1 cellular context compared by ENCODE assay signal in the genomic region with DNA sequence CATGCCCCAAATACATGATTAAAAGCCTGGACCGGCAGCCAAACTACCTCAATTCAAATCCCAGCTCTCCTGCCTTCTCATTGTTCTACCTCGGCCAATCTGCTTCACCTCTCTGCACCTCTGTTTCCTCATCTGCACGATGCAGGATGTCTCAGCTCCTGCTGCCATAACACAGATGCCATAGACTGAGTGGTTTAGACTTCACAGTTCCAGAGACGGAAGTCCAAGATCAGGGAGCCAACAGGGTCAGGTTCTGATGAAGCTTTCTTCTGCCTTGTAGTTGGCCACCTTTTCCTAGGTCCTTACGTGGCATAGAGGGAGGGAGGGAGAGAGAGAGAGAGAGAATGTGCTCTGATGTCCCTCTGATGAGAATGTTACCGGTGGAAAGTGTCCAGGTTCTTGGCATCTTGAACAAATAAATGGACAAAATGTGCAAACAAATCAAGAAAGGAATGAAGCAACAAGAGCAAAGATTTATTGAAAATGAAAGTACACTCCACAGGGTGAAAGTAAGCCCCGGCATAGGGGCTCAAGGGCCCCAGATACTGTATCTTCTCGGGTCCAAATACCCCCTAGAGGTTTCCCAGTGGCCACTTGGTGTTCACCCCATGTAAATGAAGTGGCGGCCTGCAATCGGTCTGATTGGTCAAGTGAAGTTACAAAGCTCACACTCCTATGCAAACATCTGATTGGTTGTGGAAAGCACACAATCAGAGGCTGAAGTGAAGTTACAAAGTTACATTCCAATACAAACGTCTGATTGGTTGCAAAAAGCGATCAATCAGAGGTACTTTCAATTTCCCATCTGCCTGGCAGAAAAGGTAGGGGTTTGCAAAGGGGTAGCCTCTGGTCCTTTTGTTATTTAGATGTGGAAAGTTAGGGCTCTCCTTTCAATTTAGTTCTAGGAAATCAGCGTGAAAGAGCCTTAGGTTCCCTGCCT.
TF ChIP-seq lines count a peak whose summit lies in the region.

No MANE protein-coding gene starts in this region.

TF ChIP-seq in HepG2, 621 proteins besides CTCF, POLR2A, EP300 and RAD21 (continued from another document and continues in another):
- no peak for TF ChIP-seq ZSCAN20 (CRISPR knock-in tag; IDR thresholded peaks at IDR 0.05; ENCODE audit: borderline replicate concordance)
- TF ChIP-seq ZNF567 (CRISPR knock-in tag; IDR thresholded peaks at IDR 0.05; ENCODE audit: borderline replicate concordance): no peak
- no peak for TF ChIP-seq RXRB (CRISPR knock-in tag; IDR thresholded peaks at IDR 0.05; ENCODE audit: borderline replicate concordance)
- TF ChIP-seq, protein P1, sequence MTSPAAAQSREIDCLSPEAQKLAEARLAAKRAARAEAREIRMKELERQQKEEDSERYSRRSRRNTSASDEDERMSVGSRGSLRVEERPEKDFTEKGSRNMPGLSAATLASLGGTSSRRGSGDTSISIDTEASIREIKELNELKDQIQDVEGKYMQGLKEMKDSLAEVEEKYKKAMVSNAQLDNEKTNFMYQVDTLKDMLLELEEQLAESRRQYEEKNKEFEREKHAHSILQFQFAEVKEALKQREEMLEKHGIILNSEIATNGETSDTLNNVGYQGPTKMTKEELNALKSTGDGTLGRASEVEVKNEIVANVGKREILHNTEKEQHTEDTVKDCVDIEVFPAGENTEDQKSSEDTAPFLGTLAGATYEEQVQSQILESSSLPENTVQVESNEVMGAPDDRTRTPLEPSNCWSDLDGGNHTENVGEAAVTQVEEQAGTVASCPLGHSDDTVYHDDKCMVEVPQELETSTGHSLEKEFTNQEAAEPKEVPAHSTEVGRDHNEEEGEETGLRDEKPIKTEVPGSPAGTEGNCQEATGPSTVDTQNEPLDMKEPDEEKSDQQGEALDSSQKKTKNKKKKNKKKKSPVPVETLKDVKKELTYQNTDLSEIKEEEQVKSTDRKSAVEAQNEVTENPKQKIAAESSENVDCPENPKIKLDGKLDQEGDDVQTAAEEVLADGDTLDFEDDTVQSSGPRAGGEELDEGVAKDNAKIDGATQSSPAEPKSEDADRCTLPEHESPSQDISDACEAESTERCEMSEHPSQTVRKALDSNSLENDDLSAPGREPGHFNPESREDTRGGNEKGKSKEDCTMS (CRISPR knock-in tag; conservative IDR thresholded peaks at IDR 0.05): no peak
- TF ChIP-seq HINFP (CRISPR knock-in tag; IDR thresholded peaks at IDR 0.05; ENCODE audit: low read depth): no peak
- TF ChIP-seq, protein P2, sequence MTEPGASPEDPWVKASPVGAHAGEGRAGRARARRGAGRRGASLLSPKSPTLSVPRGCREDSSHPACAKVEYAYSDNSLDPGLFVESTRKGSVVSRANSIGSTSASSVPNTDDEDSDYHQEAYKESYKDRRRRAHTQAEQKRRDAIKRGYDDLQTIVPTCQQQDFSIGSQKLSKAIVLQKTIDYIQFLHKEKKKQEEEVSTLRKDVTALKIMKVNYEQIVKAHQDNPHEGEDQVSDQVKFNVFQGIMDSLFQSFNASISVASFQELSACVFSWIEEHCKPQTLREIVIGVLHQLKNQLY (CRISPR knock-in tag; IDR thresholded peaks at IDR 0.05): no peak
- TF ChIP-seq JDP2 (CRISPR knock-in tag; IDR thresholded peaks at IDR 0.05; ENCODE audit: borderline replicate concordance): no peak; the same call in 1 of the 2 replicates
- no peak for TF ChIP-seq SMARCE1 (IDR thresholded peaks at IDR 0.05; ENCODE audit: borderline replicate concordance)
- TF ChIP-seq ERF (CRISPR knock-in tag; IDR thresholded peaks at IDR 0.05): no peak
- TF ChIP-seq JARID2 (CRISPR knock-in tag; IDR thresholded peaks at IDR 0.05; ENCODE audit: insufficient replicate concordance): no peak
- TF ChIP-seq TEAD2 (CRISPR knock-in tag; IDR thresholded peaks at IDR 0.05): no peak
- TF ChIP-seq, protein P3, sequence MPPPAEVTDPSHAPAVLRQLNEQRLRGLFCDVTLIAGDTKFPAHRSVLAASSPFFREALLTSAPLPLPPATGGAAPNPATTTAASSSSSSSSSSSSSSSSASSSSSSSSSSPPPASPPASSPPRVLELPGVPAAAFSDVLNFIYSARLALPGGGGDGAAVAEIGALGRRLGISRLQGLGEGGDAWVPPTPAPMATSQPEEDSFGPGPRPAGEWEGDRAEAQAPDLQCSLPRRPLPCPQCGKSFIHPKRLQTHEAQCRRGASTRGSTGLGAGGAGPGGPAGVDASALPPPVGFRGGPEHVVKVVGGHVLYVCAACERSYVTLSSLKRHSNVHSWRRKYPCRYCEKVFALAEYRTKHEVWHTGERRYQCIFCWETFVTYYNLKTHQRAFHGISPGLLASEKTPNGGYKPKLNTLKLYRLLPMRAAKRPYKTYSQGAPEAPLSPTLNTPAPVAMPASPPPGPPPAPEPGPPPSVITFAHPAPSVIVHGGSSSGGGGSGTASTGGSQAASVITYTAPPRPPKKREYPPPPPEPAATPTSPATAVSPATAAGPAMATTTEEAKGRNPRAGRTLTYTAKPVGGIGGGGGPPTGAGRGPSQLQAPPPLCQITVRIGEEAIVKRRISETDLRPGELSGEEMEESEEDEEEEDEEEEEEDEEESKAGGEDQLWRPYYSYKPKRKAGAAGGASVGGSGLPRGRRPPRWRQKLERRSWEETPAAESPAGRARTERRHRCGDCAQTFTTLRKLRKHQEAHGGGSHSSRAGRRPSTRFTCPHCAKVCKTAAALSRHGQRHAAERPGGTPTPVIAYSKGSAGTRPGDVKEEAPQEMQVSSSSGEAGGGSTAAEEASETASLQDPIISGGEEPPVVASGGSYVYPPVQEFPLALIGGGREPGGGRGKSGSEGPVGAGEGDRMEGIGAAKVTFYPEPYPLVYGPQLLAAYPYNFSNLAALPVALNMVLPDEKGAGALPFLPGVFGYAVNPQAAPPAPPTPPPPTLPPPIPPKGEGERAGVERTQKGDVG (CRISPR knock-in tag; IDR thresholded peaks at IDR 0.05; ENCODE audit: borderline replicate concordance): no peak
- no peak for TF ChIP-seq PLRG1 (conservative IDR thresholded peaks at IDR 0.05)
- TF ChIP-seq, protein P4, sequence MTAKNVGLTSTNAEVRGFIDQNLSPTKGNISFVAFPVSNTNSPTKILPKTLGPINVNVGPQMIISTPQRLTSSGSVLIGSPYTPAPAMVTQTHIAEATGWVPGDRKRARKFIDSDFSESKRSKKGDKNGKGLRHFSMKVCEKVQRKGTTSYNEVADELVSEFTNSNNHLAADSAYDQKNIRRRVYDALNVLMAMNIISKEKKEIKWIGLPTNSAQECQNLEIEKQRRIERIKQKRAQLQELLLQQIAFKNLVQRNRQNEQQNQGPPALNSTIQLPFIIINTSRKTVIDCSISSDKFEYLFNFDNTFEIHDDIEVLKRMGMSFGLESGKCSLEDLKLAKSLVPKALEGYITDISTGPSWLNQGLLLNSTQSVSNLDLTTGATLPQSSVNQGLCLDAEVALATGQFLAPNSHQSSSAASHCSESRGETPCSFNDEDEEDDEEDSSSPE (CRISPR knock-in tag; IDR thresholded peaks at IDR 0.05): peak; percentile 21; the same call in 1 of the 2 replicates
- TF ChIP-seq, protein P5, sequence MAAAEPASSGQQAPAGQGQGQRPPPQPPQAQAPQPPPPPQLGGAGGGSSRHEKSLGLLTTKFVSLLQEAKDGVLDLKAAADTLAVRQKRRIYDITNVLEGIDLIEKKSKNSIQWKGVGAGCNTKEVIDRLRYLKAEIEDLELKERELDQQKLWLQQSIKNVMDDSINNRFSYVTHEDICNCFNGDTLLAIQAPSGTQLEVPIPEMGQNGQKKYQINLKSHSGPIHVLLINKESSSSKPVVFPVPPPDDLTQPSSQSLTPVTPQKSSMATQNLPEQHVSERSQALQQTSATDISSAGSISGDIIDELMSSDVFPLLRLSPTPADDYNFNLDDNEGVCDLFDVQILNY (CRISPR knock-in tag; conservative IDR thresholded peaks at IDR 0.05): no peak
- TF ChIP-seq PHF8 (CRISPR knock-in tag; IDR thresholded peaks at IDR 0.05): 0 out of 2 replicates have a peak, but pooled peaks have one; percentile 12
- TF ChIP-seq TRIM24 (CRISPR knock-in tag; IDR thresholded peaks at IDR 0.05): no peak
- no peak for TF ChIP-seq ZBTB7B (CRISPR knock-in tag; IDR thresholded peaks at IDR 0.05)
- TF ChIP-seq ATF7-NPFF (CRISPR knock-in tag; IDR thresholded peaks at IDR 0.05; ENCODE audit: low read depth): no peak
- TF ChIP-seq, protein P6, sequence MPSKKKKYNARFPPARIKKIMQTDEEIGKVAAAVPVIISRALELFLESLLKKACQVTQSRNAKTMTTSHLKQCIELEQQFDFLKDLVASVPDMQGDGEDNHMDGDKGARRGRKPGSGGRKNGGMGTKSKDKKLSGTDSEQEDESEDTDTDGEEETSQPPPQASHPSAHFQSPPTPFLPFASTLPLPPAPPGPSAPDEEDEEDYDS (CRISPR knock-in tag; IDR thresholded peaks at IDR 0.05): peak; percentile 51; the same call in 1 of the 2 replicates
- no peak for TF ChIP-seq JUNB (CRISPR knock-in tag; IDR thresholded peaks at IDR 0.05; ENCODE audit: borderline replicate concordance)
- TF ChIP-seq, protein P7, sequence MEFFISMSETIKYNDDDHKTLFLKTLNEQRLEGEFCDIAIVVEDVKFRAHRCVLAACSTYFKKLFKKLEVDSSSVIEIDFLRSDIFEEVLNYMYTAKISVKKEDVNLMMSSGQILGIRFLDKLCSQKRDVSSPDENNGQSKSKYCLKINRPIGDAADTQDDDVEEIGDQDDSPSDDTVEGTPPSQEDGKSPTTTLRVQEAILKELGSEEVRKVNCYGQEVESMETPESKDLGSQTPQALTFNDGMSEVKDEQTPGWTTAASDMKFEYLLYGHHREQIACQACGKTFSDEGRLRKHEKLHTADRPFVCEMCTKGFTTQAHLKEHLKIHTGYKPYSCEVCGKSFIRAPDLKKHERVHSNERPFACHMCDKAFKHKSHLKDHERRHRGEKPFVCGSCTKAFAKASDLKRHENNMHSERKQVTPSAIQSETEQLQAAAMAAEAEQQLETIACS (CRISPR knock-in tag; IDR thresholded peaks at IDR 0.05): no peak
- TF ChIP-seq RORA (CRISPR knock-in tag; IDR thresholded peaks at IDR 0.05): no peak
- TF ChIP-seq GPN1 (CRISPR knock-in tag; IDR thresholded peaks at IDR 0.05; ENCODE audit: borderline replicate concordance): no peak
- no peak for TF ChIP-seq ZNF335 (CRISPR knock-in tag; IDR thresholded peaks at IDR 0.05)
- 0 out of 2 replicates have a peak, but pooled peaks have one; percentile 18 for TF ChIP-seq PAWR (CRISPR knock-in tag; IDR thresholded peaks at IDR 0.05; ENCODE audit: borderline replicate concordance)
- no peak for TF ChIP-seq ZNF562 (CRISPR knock-in tag; IDR thresholded peaks at IDR 0.05; ENCODE audit: borderline replicate concordance)
- no peak; the same call in 1 of the 2 replicates for TF ChIP-seq TAF1 (CRISPR knock-in tag; IDR thresholded peaks at IDR 0.05)
- no peak for TF ChIP-seq DNMT3B (CRISPR knock-in tag; conservative IDR thresholded peaks at IDR 0.05)
- TF ChIP-seq ZNF326 (CRISPR knock-in tag; IDR thresholded peaks at IDR 0.05; ENCODE audit: borderline replicate concordance): no peak
- no peak for TF ChIP-seq ZNF17 (CRISPR knock-in tag; IDR thresholded peaks at IDR 0.05)
- no peak for TF ChIP-seq HCFC1 (IDR thresholded peaks at IDR 0.05; ENCODE audit: low read depth, low read length)
- no peak for TF ChIP-seq KMT2A (CRISPR knock-in tag; IDR thresholded peaks at IDR 0.05)
- no peak for TF ChIP-seq SMAD9 (CRISPR knock-in tag; IDR thresholded peaks at IDR 0.05)
- TF ChIP-seq, protein P8, sequence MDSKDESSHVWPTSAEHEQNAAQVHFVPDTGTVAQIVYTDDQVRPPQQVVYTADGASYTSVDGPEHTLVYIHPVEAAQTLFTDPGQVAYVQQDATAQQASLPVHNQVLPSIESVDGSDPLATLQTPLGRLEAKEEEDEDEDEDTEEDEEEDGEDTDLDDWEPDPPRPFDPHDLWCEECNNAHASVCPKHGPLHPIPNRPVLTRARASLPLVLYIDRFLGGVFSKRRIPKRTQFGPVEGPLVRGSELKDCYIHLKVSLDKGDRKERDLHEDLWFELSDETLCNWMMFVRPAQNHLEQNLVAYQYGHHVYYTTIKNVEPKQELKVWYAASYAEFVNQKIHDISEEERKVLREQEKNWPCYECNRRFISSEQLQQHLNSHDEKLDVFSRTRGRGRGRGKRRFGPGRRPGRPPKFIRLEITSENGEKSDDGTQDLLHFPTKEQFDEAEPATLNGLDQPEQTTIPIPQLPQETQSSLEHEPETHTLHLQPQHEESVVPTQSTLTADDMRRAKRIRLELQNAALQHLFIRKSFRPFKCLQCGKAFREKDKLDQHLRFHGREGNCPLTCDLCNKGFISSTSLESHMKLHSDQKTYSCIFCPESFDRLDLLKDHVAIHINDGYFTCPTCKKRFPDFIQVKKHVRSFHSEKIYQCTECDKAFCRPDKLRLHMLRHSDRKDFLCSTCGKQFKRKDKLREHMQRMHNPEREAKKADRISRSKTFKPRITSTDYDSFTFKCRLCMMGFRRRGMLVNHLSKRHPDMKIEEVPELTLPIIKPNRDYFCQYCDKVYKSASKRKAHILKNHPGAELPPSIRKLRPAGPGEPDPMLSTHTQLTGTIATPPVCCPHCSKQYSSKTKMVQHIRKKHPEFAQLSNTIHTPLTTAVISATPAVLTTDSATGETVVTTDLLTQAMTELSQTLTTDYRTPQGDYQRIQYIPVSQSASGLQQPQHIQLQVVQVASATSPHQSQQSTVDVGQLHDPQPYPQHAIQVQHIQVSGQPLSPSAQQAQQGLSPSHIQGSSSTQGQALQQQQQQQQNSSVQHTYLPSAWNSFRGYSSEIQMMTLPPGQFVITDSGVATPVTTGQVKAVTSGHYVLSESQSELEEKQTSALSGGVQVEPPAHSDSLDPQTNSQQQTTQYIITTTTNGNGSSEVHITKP (CRISPR knock-in tag; IDR thresholded peaks at IDR 0.05; ENCODE audit: low read depth): no peak
- no peak for TF ChIP-seq ATRX (CRISPR knock-in tag; IDR thresholded peaks at IDR 0.05; ENCODE audit: borderline replicate concordance)
- TF ChIP-seq ZNF737 (CRISPR knock-in tag; IDR thresholded peaks at IDR 0.05; ENCODE audit: borderline replicate concordance): no peak
- TF ChIP-seq ZBTB7A (CRISPR knock-in tag; IDR thresholded peaks at IDR 0.05): 0 out of 2 replicates have a peak, but pooled peaks have one; percentile 10
- 0 out of 2 replicates have a peak, but pooled peaks have one; percentile 32 for TF ChIP-seq ZNF350 (CRISPR knock-in tag; IDR thresholded peaks at IDR 0.05; ENCODE audit: borderline replicate concordance, low read depth)
- no peak for TF ChIP-seq ZFP82 (CRISPR knock-in tag; IDR thresholded peaks at IDR 0.05; ENCODE audit: borderline replicate concordance)
- TF ChIP-seq ZC3H13 (CRISPR knock-in tag; IDR thresholded peaks at IDR 0.05): no peak
- TF ChIP-seq TCF12 (IDR thresholded peaks at IDR 0.05): no peak
- TF ChIP-seq TCF12 (CRISPR knock-in tag; IDR thresholded peaks at IDR 0.05): no peak
- no peak for TF ChIP-seq REXO4 (CRISPR knock-in tag; IDR thresholded peaks at IDR 0.05; ENCODE audit: borderline replicate concordance)
- no peak for TF ChIP-seq SRY (CRISPR knock-in tag; IDR thresholded peaks at IDR 0.05)
- TF ChIP-seq KLF12 (CRISPR knock-in tag; IDR thresholded peaks at IDR 0.05; ENCODE audit: borderline replicate concordance): no peak
- TF ChIP-seq ZNF383 (CRISPR knock-in tag; IDR thresholded peaks at IDR 0.05; ENCODE audit: borderline replicate concordance): no peak
